Comparison of ENCODE assay signal across 34 cellular contexts in genomic region chr10:13550813-13551212, GRCh38.
"Had no signal": no experiment of that assay in that cellular context is flagged by ENCODE, and none has a peak within 500 bp of the region (broad histone marks: within the 10 kb centered on the region; RNA-seq: fewer than 3 reads in every experiment).

No MANE protein-coding gene starts in this region.

- DNase-seq: Karpas-422, Kasumi-1, MG63, MM.1S, MV-4-11, NCI-H1048, NCI-H1092, NCI-H1092 treated with DMSO at 0.1 percent for 48 hours, NCI-H1105, NCI-H1105 treated with DMSO at 0.1 percent for 48 hours, NCI-H1417, NCI-H1417 treated with DMSO at 0.1 percent for 48 hours, NCI-H1436, NCI-H1436 treated with DMSO at 0.1 percent for 48 hours, NCI-H146, NCI-H1694, NCI-H1694 treated with DMSO at 0.1 percent for 48 hours, NCI-H187, NCI-H187 treated with DMSO at 0.1 percent for 48 hours, NCI-H1930, NCI-H2029, NCI-H2029 treated with DMSO at 0.1 percent for 48 hours, NCI-H2081, NCI-H2081 treated with DMSO at 0.1 percent for 48 hours, NCI-H2107, NCI-H2171, NCI-H2171 treated with DMSO at 0.1 percent for 48 hours, NCI-H2227 treated with DMSO at 0.1 percent for 48 hours, NCI-H226, NCI-H345, NCI-H446, NCI-H446 treated with DMSO at 0.1 percent for 48 hours, NCI-H510A, NCI-H510A treated with DMSO at 0.1 percent for 48 hours had no signal

- H3K4me3 ChIP-seq: MG63 had no signal

- H3K36me3 ChIP-seq: MG63 had no signal

- H3K27me3 ChIP-seq: MG63 had no signal
